ENCODE assay signal across 8 cellular contexts in the genomic region with DNA sequence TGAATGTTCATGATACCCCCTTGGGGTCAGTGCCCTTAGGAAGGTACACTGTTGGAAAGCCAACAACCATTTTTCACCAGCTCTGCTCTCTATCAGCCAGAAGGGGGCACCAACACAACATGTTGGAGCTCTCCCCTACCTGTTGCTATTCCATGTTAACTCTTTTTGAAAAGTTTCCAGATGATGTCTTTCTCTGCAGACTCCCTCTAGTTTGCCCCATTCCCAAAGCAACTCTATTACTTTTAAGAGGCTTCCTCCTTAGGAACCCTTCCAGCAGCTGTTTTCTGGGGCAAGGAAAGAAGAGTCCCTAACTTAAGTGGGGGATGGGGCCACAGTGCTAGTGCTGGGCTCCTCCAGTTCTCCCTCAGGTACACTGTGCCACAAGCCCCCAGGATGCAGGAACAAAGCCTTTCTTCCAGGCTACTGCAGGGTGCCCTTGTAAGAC. TPM values are rescaled to one million over a fixed set of nuclear protein-coding genes. Genes with fewer than 3 reads are reported as not detected.
DNase-seq lines count a peak whose midpoint lies in the region; ATAC-seq and TF ChIP-seq lines count a peak whose summit lies in the region.

No MANE protein-coding gene starts in this region.

- peak; percentile 79 for TF ChIP-seq CTCF in CD4-positive, alpha-beta T cell (IDR thresholded peaks at IDR 0.05)
- peak; percentile 45 to 78 (median 61) for TF ChIP-seq CTCF in thyroid gland (IDR thresholded peaks at IDR 0.05)

- POLR2A ChIA-PET in CD4-positive, alpha-beta T cell (lab: Charles Lee) = interaction anchor here (0.7 to 4.0 kb wide), 8 partner anchors 24 to 648 kb away, joined by 3 to 23 read pairs (median 4); a partner anchor contains a TSS

- H3K27ac Mint-ChIP-seq in CD4-positive, alpha-beta T cell = no peak overlapping the region

- no peak overlapping the region for H2AK5ac ChIP-seq in mesenchymal stem cell (ENCODE audit: low read length, severe bottlenecking)

- no peak overlapping the region for H3K4me3 ChIP-seq in mesenchymal stem cell (ENCODE audit: insufficient read depth in 1 of 2, low read depth in 1 of 2, low read length in 2 of 2)
- H3K4me3 ChIP-seq in thyroid gland (replicated peaks in 1 of 3) = no peak overlapping the region

- peak; percentile 8 to 43 (median 20) for DNase-seq in CD4-positive, alpha-beta T cell
- peak; percentile 67 for DNase-seq in H4 (ENCODE audit: low spot score)
- DNase-seq in NCI-H2196 (lab: John Stamatoyannopoulos, UW; ENCODE audit: unreplicated experiment) = peak; percentile 66
- DNase-seq in ecto neural progenitor cell (ENCODE audit: low spot score) = peak; percentile 54
- peak; percentile 61 for DNase-seq in mesenchymal stem cell
- DNase-seq in thyroid gland = peak; percentile 30 to 52

- no peak overlapping the region for H3K14ac ChIP-seq in mesenchymal stem cell (ENCODE audit: low read length in 2 of 2)

- H3K36me3 Mint-ChIP-seq in CD4-positive, alpha-beta T cell (ENCODE audit: low read depth) = peaks cover 51% of the 10 kb centered on the region

- peaks cover 15 to 58% of the 10 kb centered on the region in 2 experiments for H3K36me3 ChIP-seq in mesenchymal stem cell (ENCODE audit: control insufficient read depth in 1 of 2, insufficient read depth in 2 of 2, low read depth in 1 of 2, low read length in 2 of 2)
- H3K36me3 ChIP-seq in thyroid gland = peaks cover 41 to 48% of the 10 kb centered on the region in 2 donors

- ATAC-seq in CD4-positive, alpha-beta T cell (ENCODE audit: poor library complexity) = peak; percentile 88
- peak; percentile 44 to 75 for ATAC-seq in activated CD4-positive, CD25-positive, alpha-beta regulatory T cell treated with anti-CD3 and anti-CD28 coated beads, Interleukin-2, amount 50 U/mL, for 24 hours
- ATAC-seq in HG02884 (IDR thresholded peaks at IDR 0.05; ENCODE audit: unreplicated experiment) = no peak

- H3K9me3 Mint-ChIP-seq in CD4-positive, alpha-beta T cell = no peaks in the 10 kb centered on the region

- no peaks in the 10 kb centered on the region for H3K9me3 ChIP-seq in CD4-positive, alpha-beta T cell (ENCODE audit: control insufficient read depth, low read length)
- H3K9me3 ChIP-seq in mesenchymal stem cell (ENCODE audit: control insufficient read depth, low read length) (no peaks in the 10 kb centered on the region), thyroid gland (no peaks in the 10 kb centered on the region)

- H2AFZ ChIP-seq in mesenchymal stem cell (ENCODE audit: low read depth, low read length) = no peak overlapping the region

- H3K27ac ChIP-seq in CD4-positive, alpha-beta T cell (ENCODE audit: low read depth, low read length) = no peak overlapping the region
- H3K27ac ChIP-seq in mesenchymal stem cell (ENCODE audit: low read length, poor library complexity, severe bottlenecking) (no peak overlapping the region), thyroid gland (no peak overlapping the region)

- intact Hi-C loops in CD4-positive, alpha-beta T cell (cut with DNase I, micrococcal nuclease) = loop anchor here (1.0 to 5.0 kb wide), 4 partner anchors 88 to 951 kb away; no protein-coding TSS in a partner anchor
- intact Hi-C loops in thyroid gland (cut with DNase I) = no loop called here

- H4K91ac ChIP-seq in mesenchymal stem cell (ENCODE audit: low read length) = no peak overlapping the region

- no peak overlapping the region for H2BK120ac ChIP-seq in mesenchymal stem cell (ENCODE audit: low read depth, low read length)

- no peak overlapping the region for H3K23ac ChIP-seq in mesenchymal stem cell (ENCODE audit: low read length in 2 of 2)

- no peaks in the 10 kb centered on the region for H3K27me3 ChIP-seq in CD4-positive, alpha-beta T cell (ENCODE audit: control insufficient read depth, insufficient read depth, low read length)
- H3K27me3 ChIP-seq in mesenchymal stem cell (ENCODE audit: control insufficient read depth in 1 of 2, insufficient read depth in 1 of 2, low read length in 2 of 2) (no peaks in the 10 kb centered on the region), thyroid gland (no peaks in the 10 kb centered on the region)

- no peaks in the 10 kb centered on the region for H3K27me3 Mint-ChIP-seq in CD4-positive, alpha-beta T cell

- H3K18ac ChIP-seq in mesenchymal stem cell (ENCODE audit: low read depth in 1 of 2, low read length in 2 of 2) = no peak overlapping the region

- H3K4me2 ChIP-seq in mesenchymal stem cell (ENCODE audit: low read length, poor library complexity, severe bottlenecking) = no peak overlapping the region

- no peak overlapping the region for H2BK15ac ChIP-seq in mesenchymal stem cell (ENCODE audit: low read depth, poor library complexity, severe bottlenecking)

- peaks cover 9% of the 10 kb centered on the region for H3K4me1 Mint-ChIP-seq in CD4-positive, alpha-beta T cell (ENCODE audit: low read depth)

- CTCF ChIA-PET in CD4-positive, alpha-beta T cell (lab: Charles Lee) = interaction anchor here (0.6 to 3.9 kb wide), 13 partner anchors 10 to 940 kb away, joined by 3 to 57 read pairs (median 4); a partner anchor contains a TSS

- H2BK5ac ChIP-seq in mesenchymal stem cell (ENCODE audit: low read depth, low read length, poor library complexity, severe bottlenecking) = no peak overlapping the region

- no peak overlapping the region for H2BK12ac ChIP-seq in mesenchymal stem cell (ENCODE audit: low read length in 2 of 2)

- no peak overlapping the region for H3K4ac ChIP-seq in mesenchymal stem cell (ENCODE audit: low read depth in 1 of 2, low read length in 2 of 2)

- no peak overlapping the region for H3K9ac ChIP-seq in mesenchymal stem cell (ENCODE audit: low read length)

- TF ChIP-seq POLR2A in thyroid gland (IDR thresholded peaks at IDR 0.05) = no peak

- H4K8ac ChIP-seq in mesenchymal stem cell (ENCODE audit: low read length) = no peak overlapping the region

- H3K4me3 Mint-ChIP-seq in CD4-positive, alpha-beta T cell = no peak overlapping the region

- H3K4me1 ChIP-seq in mesenchymal stem cell (ENCODE audit: control insufficient read depth, insufficient read depth, low read depth, low read length) (no peaks in the 10 kb centered on the region), thyroid gland (no peaks in the 10 kb centered on the region)

- no peaks in the 10 kb centered on the region for H3K79me1 ChIP-seq in mesenchymal stem cell (replicated peaks; ENCODE audit: low read length, poor library complexity, severe bottlenecking)

RNA-seq across cellular contexts. Expression of a gene that starts 22.9 kb away (rescaled TPM):
- 1 to 10 TPM; 5.4 to 8.1 TPM for total RNA-seq in CD4-positive, alpha-beta T cell
- 72.1 and 89.1 TPM in 2 replicates for total RNA-seq in H4 (2014; rRNA removed; shearing (Covaris generic))
- polyA plus RNA-seq in mesenchymal stem cell (2013, experiment 1 of 2) = 5.7 TPM
- polyA plus RNA-seq in mesenchymal stem cell (2013, experiment 2 of 2) = 6.3 TPM
- total RNA-seq in thyroid gland = 10 to 100 TPM; 10.4 to 15.4 (median 11.9) TPM

RNA-seq across cellular contexts. Expression of a gene that starts 28.6 kb away (rescaled TPM):
- 1 to 10 TPM; 4.3 to 5.5 TPM for total RNA-seq in CD4-positive, alpha-beta T cell
- 45.0 and 53.8 TPM in 2 replicates for total RNA-seq in H4 (2014; rRNA removed; shearing (Covaris generic))
- 39.7 TPM for polyA plus RNA-seq in mesenchymal stem cell (2013, experiment 1 of 2)
- polyA plus RNA-seq in mesenchymal stem cell (2013, experiment 2 of 2) = 40.4 TPM
- 10 to 100 TPM; 41.5 to 66.6 (median 61.5) TPM for total RNA-seq in thyroid gland

RNA-seq across cellular contexts. Expression of a gene that starts 33.0 kb away (rescaled TPM):
- not detected for total RNA-seq in CD4-positive, alpha-beta T cell
- not detected in 2 replicates for total RNA-seq in H4 (2014; rRNA removed; shearing (Covaris generic))
- polyA plus RNA-seq in mesenchymal stem cell (2013, experiment 1 of 2) = not detected
- polyA plus RNA-seq in mesenchymal stem cell (2013, experiment 2 of 2) = not detected
- 100 to 1,000 TPM; 219 to 492 (median 343) TPM for total RNA-seq in thyroid gland

Comparison
In these comparisons a context has a peak if more than half of its experiments do, and no peak if none do; other contexts are left out.
1. RNA of a gene that starts 33.0 kb away (total RNA-seq): 219 to 492 TPM in thyroid gland; not detected in CD4-positive, alpha-beta T cell and not detected in H4; every median in the first group is over 100 times any median in the second.
2. Peak in every context shown above with its lines, with median percentiles within 50 percentile points of each other: DNase-seq.